In the genomic region with DNA sequence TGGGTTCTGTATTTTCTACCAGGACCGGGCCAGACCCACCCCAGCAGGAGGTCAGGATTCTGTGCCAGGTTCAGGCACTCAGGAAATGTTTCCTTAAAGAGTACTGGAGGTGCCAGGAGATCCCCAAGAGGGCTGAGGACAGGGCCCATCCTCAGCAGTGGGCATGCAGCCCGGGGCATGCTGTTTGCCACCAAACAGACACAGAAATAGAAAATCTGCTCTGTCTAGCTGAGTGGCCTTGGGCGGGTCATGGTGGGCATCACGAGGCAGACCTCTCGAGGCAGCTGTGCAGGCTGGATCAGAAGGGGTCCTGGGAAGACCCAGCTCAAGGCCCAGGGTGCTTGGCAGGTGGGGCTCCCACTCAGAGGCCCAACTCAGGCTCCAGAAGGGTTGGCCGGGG, we compare ENCODE assay signal across 31 cellular contexts.
DNase-seq lines count a peak whose midpoint lies in the region; ATAC-seq, FAIRE-seq and TF ChIP-seq lines count a peak whose summit lies in the region.
"Had no signal": no experiment of that assay in that cellular context is flagged by ENCODE, and none has a peak within 500 bp of the region (broad histone marks: within the 10 kb centered on the region; RNA-seq: fewer than 3 reads in every experiment).

No MANE protein-coding gene starts in this region.

- CTCF ChIA-PET in HEK293 (lab: Yijun Ruan, JAX): no interaction called here

- intact Hi-C loops in dorsolateral prefrontal cortex (cut with DNase I): loop anchor here in 1 of 2 donors (10.0 kb wide), 1 partner anchor 166 kb away; a partner anchor contains a TSS

- peak overlapping the region in 9 of 11 experiments; percentile 85 to 92 (median 89); a peak in 16 of 22 replicates for H3K27ac ChIP-seq in BLaER1 treated with 17β-estradiol and CSF1 and Interleukin-3, amounts not matched to agents 10 nM and 100 nM
- H3K27ac ChIP-seq in HEK293 (ENCODE audit: extremely low read depth, low read depth, low read length): no peak overlapping the region
- H3K27ac ChIP-seq in dorsolateral prefrontal cortex: peak overlapping the region in 33 of 59 donors; percentile 1 to 99 (median 90)
- H3K27ac ChIP-seq: WERI-Rb-1 had no signal

- no peak for DNase-seq in dorsolateral prefrontal cortex
- DNase-seq in naive B cell: no peak
- DNase-seq in activated gamma-delta T cell treated with Interleukin-2 at 50 U/mL for 16 hours: no peak
- DNase-seq in RCC 7860 (ENCODE audit: low spot score): no peak
- DNase-seq in NCI-H2196 treated with DMSO at 0.1 percent for 48 hours (lab: John Stamatoyannopoulos, UW; ENCODE audit: unreplicated experiment): no peak
- no peak for DNase-seq in GF-D8 (lab: John Stamatoyannopoulos, UW)
- DNase-seq: activated CD4-positive, alpha-beta T cell treated with anti-CD3 and anti-CD28 coated beads, Interleukin-2, amount 50 U/mL, for 48 hours; activated CD8-positive, alpha-beta memory T cell treated with anti-CD3 and anti-CD28 coated beads, Interleukin-2, amount 50 U/mL, for 48 hours; amygdala; BE2C; endodermal cell; foreskin fibroblast; hippocampal formation; Kasumi-1; midbrain; natural killer cell; NCI-H1436; NCI-H2081 treated with DMSO at 0.1 percent for 48 hours; NCI-H446; NCI-H82; stimulated activated CD8-positive, alpha-beta memory T cell treated with anti-CD3 and anti-CD28 coated beads, Interleukin-4, amount 100 ng/mL, for 48 hours; T-helper 9 cell; WERI-Rb-1 had no signal

- ATAC-seq in naive B cell (ENCODE audit: low read depth in 2 of 2): no peak
- ATAC-seq: esophagus mucosa, GM12878, natural killer cell had no signal

- POLR2A ChIA-PET in HEK293 (lab: Yijun Ruan, JAX): no interaction called here

- peaks cover 5 to 10% (median 7%) of the 10 kb centered on the region in 11 experiments; a peak in 20 of 22 replicates for H3K9me3 ChIP-seq in BLaER1 treated with 17β-estradiol and CSF1 and Interleukin-3, amounts not matched to agents 10 nM and 100 nM (replicated peaks in 1 of 11)
- no peaks in the 10 kb centered on the region for H3K9me3 ChIP-seq in HEK293 (ENCODE audit: control insufficient read depth, insufficient read depth, low read depth, low read length)
- H3K9me3 ChIP-seq: BE2C, upper lobe of left lung had no signal

- H3K36me3 Mint-ChIP-seq in naive B cell: peaks cover 0 to 16% of the 10 kb centered on the region in 2 donors
- H3K36me3 Mint-ChIP-seq: activated naive CD4-positive, alpha-beta T cell treated with anti-CD3 and anti-CD28 coated beads, Interleukin-2, amount 50 U/mL, for 24 hours; natural killer cell had no signal

- peaks cover 0 to 28% (median 10%) of the 10 kb centered on the region in 11 experiments; a peak in 15 of 22 replicates for H3K36me3 ChIP-seq in BLaER1 treated with 17β-estradiol and CSF1 and Interleukin-3, amounts not matched to agents 10 nM and 100 nM
- H3K36me3 ChIP-seq in HEK293 (ENCODE audit: control insufficient read depth in 2 of 2, insufficient read depth in 1 of 2, low read length in 2 of 2): peaks cover 0 to 10% of the 10 kb centered on the region in 2 experiments; a peak in 1 of 3 replicates
- H3K36me3 ChIP-seq: BE2C, upper lobe of left lung had no signal

- peaks cover 78 to 88% (median 82%) of the 10 kb centered on the region in 10 experiments for H3K4me1 ChIP-seq in BLaER1 treated with 17β-estradiol and CSF1 and Interleukin-3, amounts not matched to agents 10 nM and 100 nM
- no peaks in the 10 kb centered on the region for H3K4me1 ChIP-seq in HEK293 (ENCODE audit: control insufficient read depth, insufficient read depth, low read length)

- H3K4me3 ChIP-seq in BLaER1 treated with 17β-estradiol and CSF1 and Interleukin-3, amounts not matched to agents 10 nM and 100 nM: no peak overlapping the region
- H3K4me3 ChIP-seq in HEK293 (ENCODE audit: low read depth, low read length) (no peak overlapping the region), dorsolateral prefrontal cortex (no peak overlapping the region)
- H3K4me3 ChIP-seq: GM12878, skin epidermis, upper lobe of left lung had no signal

- H3K27me3 ChIP-seq in BLaER1 treated with 17β-estradiol and CSF1 and Interleukin-3, amounts not matched to agents 10 nM and 100 nM: no peaks in the 10 kb centered on the region
- no peaks in the 10 kb centered on the region for H3K27me3 ChIP-seq in dorsolateral prefrontal cortex
- H3K27me3 ChIP-seq: BE2C, upper lobe of left lung had no signal

- no peaks in the 10 kb centered on the region for H3K27me3 Mint-ChIP-seq in naive B cell
- H3K27me3 Mint-ChIP-seq: activated naive CD4-positive, alpha-beta T cell treated with anti-CD3 and anti-CD28 coated beads, Interleukin-2, amount 50 U/mL, for 24 hours had no signal

- no peak for TF ChIP-seq CTCF in HEK293 (tag by site-specific recombination; IDR thresholded peaks at IDR 0.05)
- TF ChIP-seq CTCF in dorsolateral prefrontal cortex (IDR thresholded peaks at IDR 0.05 in 54 of 56, conservative IDR thresholded peaks at IDR 0.05 in 2 of 56; ENCODE audit: low read depth in 1 of 56, partially characterized antibody in 56 of 56): no peak

- H3K4me3 Mint-ChIP-seq in naive B cell: peak overlapping the region in 7 of 8 donors; percentile 9 to 92 (median 52)
- H3K4me3 Mint-ChIP-seq: activated naive CD4-positive, alpha-beta T cell treated with anti-CD3 and anti-CD28 coated beads, Interleukin-2, amount 50 U/mL, for 24 hours; endodermal cell; natural killer cell had no signal

- peaks cover 0 to 87% (median 23%) of the 10 kb centered on the region in 11 experiments; a peak in 16 of 22 replicates for H4K20me1 ChIP-seq in BLaER1 treated with 17β-estradiol and CSF1 and Interleukin-3, amounts not matched to agents 10 nM and 100 nM

- peaks cover 75 to 98% (median 96%) of the 10 kb centered on the region in 3 donors for H3K4me1 Mint-ChIP-seq in naive B cell

- H3K4me2 ChIP-seq in BLaER1 treated with 17β-estradiol and CSF1 and Interleukin-3, amounts not matched to agents 10 nM and 100 nM: peak overlapping the region; percentile 93 to 100 (median 96)

- H3K9me3 Mint-ChIP-seq in naive B cell: peaks cover 0 to 2% (median 0%) of the 10 kb centered on the region in 7 donors
- H3K9me3 Mint-ChIP-seq: activated naive CD4-positive, alpha-beta T cell treated with anti-CD3 and anti-CD28 coated beads, Interleukin-2, amount 50 U/mL, for 24 hours; natural killer cell had no signal

- H3K9ac ChIP-seq in BLaER1 treated with 17β-estradiol and CSF1 and Interleukin-3, amounts not matched to agents 10 nM and 100 nM: peak overlapping the region in 8 of 11 experiments; percentile 14 to 80 (median 62); a peak in 10 of 22 replicates

- FAIRE-seq in RCC 7860 (lab: Jason Lieb, UNC): no peak
- FAIRE-seq: colon, GM12878 had no signal

- peak overlapping the region; percentile 96 to 99 (median 98) for H3K27ac Mint-ChIP-seq in naive B cell
- H3K27ac Mint-ChIP-seq: activated naive CD4-positive, alpha-beta T cell treated with anti-CD3 and anti-CD28 coated beads, Interleukin-2, amount 50 U/mL, for 24 hours had no signal

TF ChIP-seq in HEK293, 187 proteins besides CTCF, POLR2A, EP300 and RAD21:
- no peak for TF ChIP-seq KLF10 (tag by site-specific recombination; IDR thresholded peaks at IDR 0.05)
- TF ChIP-seq ZNF837 (tag by site-specific recombination; IDR thresholded peaks at IDR 0.05): no peak
- TF ChIP-seq, protein P1, sequence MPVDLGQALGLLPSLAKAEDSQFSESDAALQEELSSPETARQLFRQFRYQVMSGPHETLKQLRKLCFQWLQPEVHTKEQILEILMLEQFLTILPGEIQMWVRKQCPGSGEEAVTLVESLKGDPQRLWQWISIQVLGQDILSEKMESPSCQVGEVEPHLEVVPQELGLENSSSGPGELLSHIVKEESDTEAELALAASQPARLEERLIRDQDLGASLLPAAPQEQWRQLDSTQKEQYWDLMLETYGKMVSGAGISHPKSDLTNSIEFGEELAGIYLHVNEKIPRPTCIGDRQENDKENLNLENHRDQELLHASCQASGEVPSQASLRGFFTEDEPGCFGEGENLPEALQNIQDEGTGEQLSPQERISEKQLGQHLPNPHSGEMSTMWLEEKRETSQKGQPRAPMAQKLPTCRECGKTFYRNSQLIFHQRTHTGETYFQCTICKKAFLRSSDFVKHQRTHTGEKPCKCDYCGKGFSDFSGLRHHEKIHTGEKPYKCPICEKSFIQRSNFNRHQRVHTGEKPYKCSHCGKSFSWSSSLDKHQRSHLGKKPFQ (tag by site-specific recombination; IDR thresholded peaks at IDR 0.05): no peak
- 0 out of 2 replicates have a peak, but pooled peaks have one; percentile 3 for TF ChIP-seq GLIS1 (tag by site-specific recombination; IDR thresholded peaks at IDR 0.05)
